Comparison of ENCODE assay signal across 9 cellular contexts in genomic region chrX:37871626-37872302, GRCh38. TPM values are rescaled to one million over a fixed set of nuclear protein-coding genes. Genes with fewer than 3 reads are reported as not detected.
DNase-seq lines count a peak whose midpoint lies in the region; ATAC-seq and TF ChIP-seq lines count a peak whose summit lies in the region.
"Had no signal": no experiment of that assay in that cellular context is flagged by ENCODE, and none has a peak within 500 bp of the region (broad histone marks: within the 10 kb centered on the region; RNA-seq: fewer than 3 reads in every experiment).

No MANE protein-coding gene starts in this region.

- TF ChIP-seq POLR2A in heart left ventricle (IDR thresholded peaks at IDR 0.05) = no peak
- no peak for TF ChIP-seq POLR2A in Peyer's patch (IDR thresholded peaks at IDR 0.05)

- peak; percentile 67 to 97 (median 88) for ATAC-seq in heart left ventricle
- no peak for ATAC-seq in Right ventricle myocardium inferior
- ATAC-seq in GM19455 (IDR thresholded peaks at IDR 0.05; ENCODE audit: unreplicated experiment) = no peak
- no peak for ATAC-seq in GM21367 (IDR thresholded peaks at IDR 0.05; ENCODE audit: unreplicated experiment)

- DNase-seq in heart left ventricle (peak; percentile 18 to 62 (median 36)), Right ventricle myocardium inferior (ENCODE audit: missing footprints) (no peak), SJCRH30 (peak; percentile 15 to 17), foreskin fibroblast (peak; percentile 81 to 91), stromal cell of bone marrow (ENCODE audit: low read depth) (peak; percentile 83), Peyer's patch (no peak)
- DNase-seq: ovary had no signal

- no peaks in the 10 kb centered on the region for H3K27me3 ChIP-seq in heart left ventricle
- H3K27me3 ChIP-seq in SJCRH30 = no peaks in the 10 kb centered on the region
- no peaks in the 10 kb centered on the region for H3K27me3 ChIP-seq in Peyer's patch
- H3K27me3 ChIP-seq: ovary had no signal

- intact Hi-C loops in heart left ventricle (cut with DNase I) = no loop called here
- intact Hi-C loops in Right ventricle myocardium inferior (cut with DNase I) = no loop called here

- H3K9me3 ChIP-seq in heart left ventricle (no peaks in the 10 kb centered on the region), SJCRH30 (replicated peaks) (no peaks in the 10 kb centered on the region), Peyer's patch (no peaks in the 10 kb centered on the region)
- H3K9me3 ChIP-seq: ovary had no signal

- H3K36me3 ChIP-seq in heart left ventricle (no peaks in the 10 kb centered on the region), SJCRH30 (no peaks in the 10 kb centered on the region), Peyer's patch (no peaks in the 10 kb centered on the region)
- H3K36me3 ChIP-seq: ovary had no signal

- peaks cover 0 to 6% (median 0%) of the 10 kb centered on the region in 12 donors for H3K4me1 ChIP-seq in heart left ventricle
- H3K4me1 ChIP-seq in SJCRH30 = no peaks in the 10 kb centered on the region
- H3K4me1 ChIP-seq in Peyer's patch = no peaks in the 10 kb centered on the region

- H3K27ac ChIP-seq in heart left ventricle = peak overlapping the region in 4 of 12 donors; percentile 8 to 61 (median 28)
- peak overlapping the region; percentile 26 for H3K27ac ChIP-seq in SJCRH30
- no peak overlapping the region for H3K27ac ChIP-seq in Peyer's patch
- H3K27ac ChIP-seq: ovary had no signal

- 49 to 69% (median 60%) methylated on average over 4 of the region's 4 CpGs for WGBS in heart left ventricle, 4 donors

- no peak overlapping the region for H3K4me3 ChIP-seq in heart left ventricle
- no peak overlapping the region for H3K4me3 ChIP-seq in SJCRH30
- no peak overlapping the region for H3K4me3 ChIP-seq in foreskin fibroblast (ENCODE audit: low read depth in 1 of 2, low read length in 2 of 2)
- H3K4me3 ChIP-seq in Peyer's patch = no peak overlapping the region
- H3K4me3 ChIP-seq: ovary had no signal

- TF ChIP-seq CTCF in heart left ventricle (IDR thresholded peaks at IDR 0.05) = no peak
- TF ChIP-seq CTCF in foreskin fibroblast (IDR thresholded peaks at IDR 0.05; ENCODE audit: low read depth, low read length) = no peak
- no peak for TF ChIP-seq CTCF in Peyer's patch (IDR thresholded peaks at IDR 0.05)

RNA-seq across cellular contexts. Expression of gene DYNLT3, which starts 24.4 kb away (rescaled TPM):
- total RNA-seq in heart left ventricle (10 to 100 TPM; 15.0 to 31.8 (median 21.0) TPM), Right ventricle myocardium inferior (16.8 TPM), Peyer's patch (10 to 100 TPM in 3 of 4 donors, 1 to 10 TPM in 1; 8.8 to 30.3 (median 23.5) TPM)
- 10 to 100 TPM in 1 of 2 donors, 1 to 10 TPM in 1; 9.8 to 32.1 TPM for polyA plus RNA-seq in heart left ventricle
- not detected in 2 replicates for total RNA-seq in SJCRH30 (2014; rRNA removed; shearing (Covaris generic))

Comparison
In these comparisons a context has a peak if more than half of its experiments do, and no peak if none do; other contexts are left out.
1. ATAC-seq: peak in heart left ventricle (4 of 4); none in Right ventricle myocardium inferior (single experiment), GM19455 (single experiment) and GM21367 (single experiment).
2. DNase-seq: peak in heart left ventricle (5 of 5), SJCRH30 (2 of 2), foreskin fibroblast (2 of 2) and stromal cell of bone marrow (single experiment); none in Right ventricle myocardium inferior (single experiment) and Peyer's patch (0 of 3).